ENCODE assay signal across 9 cellular contexts in genomic region chr20:63738687-63739128, GRCh38. TPM values are rescaled to one million over a fixed set of nuclear protein-coding genes. Genes with fewer than 3 reads are reported as not detected.
A peak's percentile ranks its signal among the peaks of the same experiment; 100 is the strongest.
DNase-seq lines count a peak whose midpoint lies in the region; ATAC-seq and TF ChIP-seq lines count a peak whose summit lies in the region.
"Had no signal": no experiment of that assay in that cellular context is flagged by ENCODE, and none has a peak within 500 bp of the region (broad histone marks: within the 10 kb centered on the region; RNA-seq: fewer than 3 reads in every experiment).

No MANE protein-coding gene starts in this region.

- no peaks in the 10 kb centered on the region for H3K9me3 ChIP-seq in ovary

- no peaks in the 10 kb centered on the region for H3K36me3 ChIP-seq in ovary

- intact Hi-C loops in ovary (cut with DNase I), result loop anchor here in 1 of 4 donors (2.0 kb wide), 1 partner anchor 30 kb away; the partner anchor contains the start of gene ZGPAT

- TF ChIP-seq EP300 in ovary (IDR thresholded peaks at IDR 0.05), result no peak

- H3K27ac ChIP-seq in ovary, result peak overlapping the region; percentile 73 to 95

- peaks cover 11% of the 10 kb centered on the region for H3K4me1 ChIP-seq in ovary (ENCODE audit: insufficient read depth)

- ATAC-seq in HG03460 (IDR thresholded peaks at IDR 0.05; ENCODE audit: unreplicated experiment) (no peak), GM21367 (IDR thresholded peaks at IDR 0.05; ENCODE audit: unreplicated experiment) (no peak)

- H3K4me3 ChIP-seq in fibroblast of mammary gland (ENCODE audit: control insufficient read depth, low read depth, low read length), result no peak overlapping the region
- peak overlapping the region; percentile 57 for H3K4me3 ChIP-seq in ovary

- TF ChIP-seq POLR2A in ovary (IDR thresholded peaks at IDR 0.05), result no peak

- 23 to 35% (median 32%) methylated on average over 21 to 26 of the region's 26 CpGs for WGBS in ovary, 3 donors

- TF ChIP-seq CTCF in fibroblast of mammary gland (conservative IDR thresholded peaks at IDR 0.05; ENCODE audit: control insufficient read depth, insufficient read depth, low read depth, low read length) (no peak), ovary (IDR thresholded peaks at IDR 0.05) (no peak)

- H3K27me3 ChIP-seq in ovary, result no peaks in the 10 kb centered on the region

- DNase-seq in NCI-H526 (lab: John Stamatoyannopoulos, UW), result peak; percentile 49 to 83
- DNase-seq in NCI-H526 treated with DMSO at 0.1 percent for 48 hours (lab: John Stamatoyannopoulos, UW), result no peak
- peak; percentile 46 to 53 for DNase-seq in activated CD4-positive, alpha-beta T cell treated with anti-CD3 and anti-CD28 coated beads, Interleukin-2, amount 50 U/mL, for 48 hours
- DNase-seq in fibroblast of mammary gland (ENCODE audit: low read depth), result peak; percentile 25
- peak; percentile 66 to 75 (median 74) for DNase-seq in ovary
- DNase-seq in D341Med (ENCODE audit: low spot score), result no peak

RNA-seq across cellular contexts. Expression of gene SLC2A4RG, which starts 0.9 kb away (rescaled TPM):
- total RNA-seq in ovary, result 100 to 1,000 TPM in 5 of 7 donors, 10 to 100 TPM in 2; 20.6 to 199 (median 104) TPM
- polyA plus RNA-seq in ovary, result 10 to 100 TPM in 1 of 2 donors, 1 to 10 TPM in 1; 2.2 to 66.7 TPM

RNA-seq across cellular contexts. Expression of gene LIME1, which starts 2.2 kb away (rescaled TPM):
- total RNA-seq in ovary, result 10 to 100 TPM in 4 of 7 donors, 1 to 10 TPM in 3; 7.5 to 21.6 (median 13.7) TPM
- 10 to 100 TPM in 1 of 2 donors, under 1 TPM in 1; 0.15 to 15.6 TPM for polyA plus RNA-seq in ovary

RNA-seq across cellular contexts. Expression of gene ZGPAT, which starts 30.9 kb away (rescaled TPM):
- 10 to 100 TPM; 14.0 to 25.6 (median 18.9) TPM for total RNA-seq in ovary
- 10 to 100 TPM in 1 of 2 donors, 1 to 10 TPM in 1; 1.7 to 26.4 TPM for polyA plus RNA-seq in ovary

RNA-seq across cellular contexts. Expression of gene ARFRP1, which starts 30.9 kb away (rescaled TPM):
- 10 to 100 TPM; 25.6 to 59.5 (median 47.4) TPM for total RNA-seq in ovary
- 10 to 100 TPM; 15.3 to 38.5 TPM for polyA plus RNA-seq in ovary

RNA-seq across cellular contexts. Expression of gene TNFRSF6B, which starts 42.3 kb away (rescaled TPM):
- 1 to 10 TPM; 2.0 to 6.4 (median 4.1) TPM for total RNA-seq in ovary
- 1 to 10 TPM in 1 of 2 donors, not detected in 1; 7.0 TPM for polyA plus RNA-seq in ovary
- total RNA-seq: T-helper 2 cell treated with Interferon-gamma antibody and Interleukin-4, amounts not matched to agents 100 ng/mL and 5 ng/mL, for 36 hours had no signal

Comparison
In these comparisons a context has a peak if more than half of its experiments do, and no peak if none do; other contexts are left out.
1. DNase-seq: peak in NCI-H526 (2 of 2), activated CD4-positive, alpha-beta T cell treated with anti-CD3 and anti-CD28 coated beads, Interleukin-2, amount 50 U/mL, for 48 hours (2 of 2), fibroblast of mammary gland (single experiment) and ovary (5 of 5); none in NCI-H526 treated with DMSO at 0.1 percent for 48 hours (single experiment) and D341Med (single experiment).